In genomic region chr14:75572104-75572503, GRCh38 we compare ENCODE assay signal across 26 cellular contexts. TPM values are rescaled to one million over a fixed set of nuclear protein-coding genes. Genes with fewer than 3 reads are reported as not detected.
"Had no signal": no experiment of that assay in that cellular context is flagged by ENCODE, and none has a peak within 500 bp of the region (broad histone marks: within the 10 kb centered on the region; RNA-seq: fewer than 3 reads in every experiment).

No MANE protein-coding gene starts in this region.

- H3K4me3 ChIP-seq: cardiac muscle cell, Peyer's patch, SJCRH30 had no signal

- H3K36me3 Mint-ChIP-seq: activated naive CD4-positive, alpha-beta T cell treated with anti-CD3 and anti-CD28 coated beads, Interleukin-2, amount 10 ng/mL, durations not matched to agents 7 days and 5 days had no signal

- H3K36me3 ChIP-seq: brain microvascular endothelial cell, cardiac muscle cell, Peyer's patch, SJCRH30 had no signal

- H3K4me1 ChIP-seq: SJCRH30 had no signal

- H3K4me3 Mint-ChIP-seq: activated CD4-positive, alpha-beta memory T cell treated with anti-CD3 and anti-CD28 coated beads for 36 hours; activated CD4-positive, alpha-beta T cell treated with anti-CD3 and anti-CD28 coated beads, Interleukin-2, amount 10 ng/mL, durations not matched to agents 7 days and 5 days; activated naive CD4-positive, alpha-beta T cell treated with anti-CD3 and anti-CD28 coated beads, Interleukin-2, amount 10 ng/mL, durations not matched to agents 7 days and 5 days; activated T-cell treated with anti-CD3 and anti-CD28 coated beads, Interleukin-2, amount 50 U/mL, for 4 hours had no signal

- H3K9me3 Mint-ChIP-seq: activated CD4-positive, alpha-beta memory T cell treated with anti-CD3 and anti-CD28 coated beads for 36 hours; activated CD4-positive, alpha-beta T cell treated with anti-CD3 and anti-CD28 coated beads, Interleukin-2, amount 10 ng/mL, durations not matched to agents 7 days and 5 days; activated naive CD4-positive, alpha-beta T cell treated with anti-CD3 and anti-CD28 coated beads, Interleukin-2, amount 10 ng/mL, durations not matched to agents 7 days and 5 days; activated T-cell treated with anti-CD3 and anti-CD28 coated beads, Interleukin-2, amount 50 U/mL, for 4 hours had no signal

- H3K27me3 Mint-ChIP-seq: activated CD4-positive, alpha-beta memory T cell treated with anti-CD3 and anti-CD28 coated beads for 36 hours; activated CD4-positive, alpha-beta T cell treated with anti-CD3 and anti-CD28 coated beads, Interleukin-2, amount 10 ng/mL, durations not matched to agents 7 days and 5 days had no signal

- H3K27me3 ChIP-seq: brain microvascular endothelial cell, cardiac muscle cell, Peyer's patch, SJCRH30 had no signal

- H3K27ac ChIP-seq: brain microvascular endothelial cell, cardiac muscle cell, KMS-11, Peyer's patch, RWPE1, SJCRH30, VCaP had no signal

- H3K9ac ChIP-seq: KMS-11, SK-N-SH had no signal

- H3K4me2 ChIP-seq: KMS-11, SK-N-SH had no signal

- H3K9me3 ChIP-seq: Peyer's patch, SJCRH30, SK-N-SH had no signal

- DNase-seq: activated CD4-positive, alpha-beta memory T cell treated with anti-CD3 and anti-CD28 coated beads for 36 hours; activated CD4-positive, alpha-beta T cell treated with anti-CD3 and anti-CD28 coated beads, Interleukin-2, amount 10 ng/mL, durations not matched to agents 7 days and 5 days; activated CD4-positive, CD25-positive, alpha-beta regulatory T cell; activated CD8-positive, alpha-beta memory T cell treated with anti-CD3 and anti-CD28 coated beads for 24 hours; activated gamma-delta T cell; activated naive CD4-positive, alpha-beta T cell treated with anti-CD3 and anti-CD28 coated beads, Interleukin-2, amount 10 ng/mL, durations not matched to agents 7 days and 5 days; activated T-cell treated with anti-CD3 and anti-CD28 coated beads, Interleukin-2, amount 50 U/mL, for 4 hours; brain microvascular endothelial cell; NCI-H1092; NCI-H1417; NCI-H1694 treated with DMSO at 0.1 percent for 48 hours; NCI-H2029 treated with DMSO at 0.1 percent for 48 hours; NCI-H510A treated with DMSO at 0.1 percent for 48 hours; NCI-H69; NK-92 treated with Interleukin-12 subunit alpha and Interleukin-12 subunit beta, amount 100 ng/mL, for 24 hours; OCI-M1; Peyer's patch; Right ventricle myocardium superior; SJCRH30; SK-N-SH; T-helper 1 cell had no signal

- H3K27ac Mint-ChIP-seq: activated CD4-positive, alpha-beta memory T cell treated with anti-CD3 and anti-CD28 coated beads for 36 hours; activated CD4-positive, alpha-beta T cell treated with anti-CD3 and anti-CD28 coated beads, Interleukin-2, amount 10 ng/mL, durations not matched to agents 7 days and 5 days; activated naive CD4-positive, alpha-beta T cell treated with anti-CD3 and anti-CD28 coated beads, Interleukin-2, amount 10 ng/mL, durations not matched to agents 7 days and 5 days had no signal

RNA-seq across cellular contexts. Expression of gene BATF, which starts 49.8 kb away (rescaled TPM):
- total RNA-seq: cardiac muscle cell, MCF 10A, SJCRH30 had no signal
- polyA plus RNA-seq: cardiac muscle cell, SK-N-SH had no signal
